ENCODE assay signal across 31 cellular contexts in the genomic region with DNA sequence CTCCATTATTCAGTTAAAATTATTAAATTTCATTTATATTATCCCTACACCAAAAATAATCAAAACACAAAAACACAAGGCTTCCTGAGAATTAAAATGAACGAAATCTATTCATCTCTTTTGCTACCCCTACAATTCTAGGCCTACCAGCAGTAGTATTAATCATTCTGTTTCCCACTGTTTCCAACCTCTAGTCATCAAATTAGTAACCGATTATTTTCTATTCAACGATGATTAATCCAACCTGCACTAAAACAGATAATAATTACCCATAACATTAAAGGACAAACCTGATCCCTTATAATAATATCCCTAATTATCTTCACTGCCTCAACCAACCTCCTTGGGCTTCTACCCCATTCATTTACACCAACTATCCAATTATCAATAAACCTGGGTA.
DNase-seq lines count a peak whose midpoint lies in the region; FAIRE-seq lines count a peak whose summit lies in the region.
"Had no signal": no experiment of that assay in that cellular context is flagged by ENCODE, and none has a peak within 500 bp of the region (broad histone marks: within the 10 kb centered on the region; RNA-seq: fewer than 3 reads in every experiment).

No MANE protein-coding gene starts in this region.

- DNase-seq in GM19239 (ENCODE audit: insufficient read length, low spot score) (no peak), kidney glomerular epithelial cell (lab: John Stamatoyannopoulos, UW) (peak; percentile 11), kidney tubule cell (ENCODE audit: low spot score) (peak; percentile 58), renal cortical epithelial cell (ENCODE audit: low read depth) (peak; percentile 65), NCI-H2227 treated with DMSO at 0.1 percent for 48 hours (lab: John Stamatoyannopoulos, UW) (no peak), NCI-H446 (lab: John Stamatoyannopoulos, UW) (no peak)
- DNase-seq in stimulated activated CD4-positive, alpha-beta T cell treated with anti-CD3 and anti-CD28 coated beads, Interleukin-4, amount 100 ng/mL, for 24 hours = no peak
- no peak for DNase-seq in stimulated activated CD8-positive, alpha-beta memory T cell treated with anti-CD3 and anti-CD28 coated beads, Interleukin-4, amount 100 ng/mL, for 48 hours
- DNase-seq: 8988T; ACHN; AML-193; BE2C; C1 segment of cervical spinal cord; Caco-2; Calu3; CD4-positive, alpha-beta memory T cell; CD4-positive, alpha-beta T cell; CD4-positive, CD25-positive, alpha-beta regulatory T cell; CD8-positive, alpha-beta memory T cell; CD8-positive, alpha-beta T cell; COR-L47; DMS 273 treated with DMSO at 0.1 percent for 48 hours; DMS153; DMS53; DMS79; DMS79 treated with DMSO at 0.1 percent for 48 hours; DND-41; EL had no signal

- peak; percentile 18 for FAIRE-seq in GM19239 (lab: Jason Lieb, UNC)
- FAIRE-seq: A204.1, A549, D721Med had no signal

Comparison
In these comparisons a context has a peak if more than half of its experiments do, and no peak if none do; other contexts are left out.
1. DNase-seq: peak in kidney glomerular epithelial cell (single experiment), kidney tubule cell (single experiment) and renal cortical epithelial cell (single experiment); none in GM19239 (single experiment), stimulated activated CD4-positive, alpha-beta T cell treated with anti-CD3 and anti-CD28 coated beads, Interleukin-4, amount 100 ng/mL, for 24 hours (single experiment), NCI-H2227 treated with DMSO at 0.1 percent for 48 hours (single experiment), stimulated activated CD8-positive, alpha-beta memory T cell treated with anti-CD3 and anti-CD28 coated beads, Interleukin-4, amount 100 ng/mL, for 48 hours (single experiment) and NCI-H446 (0 of 2).